In the genomic region with DNA sequence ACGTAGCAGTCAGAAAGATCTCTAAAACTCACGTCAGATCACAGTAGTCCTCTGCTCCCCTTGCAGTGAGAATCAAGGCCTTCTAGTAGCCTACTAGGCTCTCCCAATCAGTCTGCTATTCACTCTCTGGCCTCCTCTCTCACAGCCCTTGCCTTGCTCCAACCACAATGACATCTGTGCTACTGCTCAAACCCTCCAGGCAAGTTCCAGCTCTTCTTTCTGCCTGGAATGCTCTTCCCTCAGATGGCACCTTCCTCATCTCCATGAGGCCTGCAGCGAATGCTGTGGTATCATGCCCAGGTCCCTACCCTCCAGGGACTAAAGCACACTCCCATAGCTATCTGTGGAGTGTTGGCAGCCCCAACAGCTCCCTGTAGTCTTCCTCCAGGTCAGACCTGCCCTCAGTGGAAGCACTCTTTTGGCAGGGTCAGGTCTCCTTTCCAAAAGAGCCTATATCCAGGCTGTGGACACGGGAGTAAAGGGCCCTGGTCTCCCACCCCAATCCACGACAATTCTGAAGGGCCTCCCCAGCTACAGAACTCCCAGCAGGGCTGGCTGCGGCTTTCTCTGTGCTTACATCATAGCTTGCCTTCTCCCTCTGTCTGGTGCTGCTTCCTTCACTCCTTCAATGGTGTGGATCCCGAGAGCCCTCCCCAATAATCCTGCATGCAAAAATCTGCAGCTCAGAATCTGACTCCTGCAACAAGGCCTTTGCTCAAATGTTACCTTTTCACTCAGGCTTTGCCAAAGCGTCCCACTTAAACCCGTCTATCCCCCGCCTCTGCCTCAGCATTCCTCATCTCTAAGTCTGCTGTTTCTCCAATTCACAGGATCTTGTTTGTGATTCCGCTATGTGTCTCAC, we compare ENCODE assay signal across 13 cellular contexts. TPM values are rescaled to one million over a fixed set of nuclear protein-coding genes. Genes with fewer than 3 reads are reported as not detected.
A peak's percentile ranks its signal among the peaks of the same experiment; 100 is the strongest.
DNase-seq lines count a peak whose midpoint lies in the region; ATAC-seq lines count a peak whose summit lies in the region.
"Had no signal": no experiment of that assay in that cellular context is flagged by ENCODE, and none has a peak within 500 bp of the region (broad histone marks: within the 10 kb centered on the region; RNA-seq: fewer than 3 reads in every experiment).

No MANE protein-coding gene starts in this region.

- H3K9me3 ChIP-seq in CD8-positive, alpha-beta memory T cell (ENCODE audit: low read length): no peaks in the 10 kb centered on the region
- H3K9me3 ChIP-seq in HUES64 (ENCODE audit: insufficient read depth, low read depth, low read length): no peaks in the 10 kb centered on the region
- H3K9me3 ChIP-seq: esophagus squamous epithelium had no signal

- H3K9ac ChIP-seq in HUES64 (ENCODE audit: low read depth, low read length): peak overlapping the region; percentile 21; the same call in 1 of the 2 replicates

- CTCF ChIA-PET in CD8-positive, alpha-beta memory T cell (lab: Charles Lee): no interaction called here

- no peaks in the 10 kb centered on the region for H3K27me3 Mint-ChIP-seq in CD8-positive, alpha-beta memory T cell

- no peaks in the 10 kb centered on the region for H3K36me3 ChIP-seq in CD8-positive, alpha-beta memory T cell (ENCODE audit: insufficient read depth, low read length)
- H3K36me3 ChIP-seq in HUES64 (ENCODE audit: insufficient read depth, low read length): 0 out of 2 replicates have a peak, but pooled peaks cover 6% of the 10 kb centered on the region
- H3K36me3 ChIP-seq: esophagus squamous epithelium had no signal

- peaks cover 53% of the 10 kb centered on the region for H3K4me1 ChIP-seq in CD8-positive, alpha-beta memory T cell (ENCODE audit: insufficient read depth, low read length)
- peaks cover 27% of the 10 kb centered on the region for H3K4me1 ChIP-seq in HUES64 (ENCODE audit: insufficient read depth, low read length)

- ATAC-seq in activated naive CD4-positive, alpha-beta T cell treated with anti-CD3 and anti-CD28 coated beads, Interleukin-2, amount 50 U/mL, for 72 hours: no peak
- ATAC-seq in HG02642 (IDR thresholded peaks at IDR 0.05; ENCODE audit: poor library complexity, unreplicated experiment): no peak

- peaks cover 0 to 13% (median 2%) of the 10 kb centered on the region in 3 donors for H3K36me3 Mint-ChIP-seq in CD8-positive, alpha-beta memory T cell
- H3K36me3 Mint-ChIP-seq in activated naive CD4-positive, alpha-beta T cell treated with anti-CD3 and anti-CD28 coated beads, Interleukin-2, amount 50 U/mL, for 72 hours: peaks cover 0 to 24% of the 10 kb centered on the region in 2 donors

- H3K27me3 ChIP-seq in CD8-positive, alpha-beta memory T cell (ENCODE audit: insufficient read depth, low read length, poor library complexity, severe bottlenecking): no peaks in the 10 kb centered on the region
- no peaks in the 10 kb centered on the region for H3K27me3 ChIP-seq in HUES64 (ENCODE audit: insufficient read depth, low read length)
- H3K27me3 ChIP-seq: esophagus squamous epithelium had no signal

- WGBS in HUES64: 65% methylated on average over 11 of the region's 11 CpGs

- peak overlapping the region; percentile 62 to 100 (median 89) for H3K27ac Mint-ChIP-seq in CD8-positive, alpha-beta memory T cell
- peak overlapping the region; percentile 21 to 75 for H3K27ac Mint-ChIP-seq in activated naive CD4-positive, alpha-beta T cell treated with anti-CD3 and anti-CD28 coated beads, Interleukin-2, amount 50 U/mL, for 72 hours

- no peaks in the 10 kb centered on the region for H3K9me3 Mint-ChIP-seq in CD8-positive, alpha-beta memory T cell
- H3K9me3 Mint-ChIP-seq in activated naive CD4-positive, alpha-beta T cell treated with anti-CD3 and anti-CD28 coated beads, Interleukin-2, amount 50 U/mL, for 72 hours: no peaks in the 10 kb centered on the region

- peak overlapping the region in 5 of 7 donors; percentile 2 to 55 (median 15) for H3K4me3 Mint-ChIP-seq in CD8-positive, alpha-beta memory T cell

- peak overlapping the region; percentile 24 for H3K27ac ChIP-seq in CD8-positive, alpha-beta memory T cell (ENCODE audit: low read depth, low read length)
- peak overlapping the region; percentile 30; the same call in 1 of the 2 replicates for H3K27ac ChIP-seq in HUES64 (ENCODE audit: low read depth, low read length)
- H3K27ac ChIP-seq: esophagus squamous epithelium had no signal

- no peak overlapping the region for H3K4me3 ChIP-seq in CD8-positive, alpha-beta memory T cell (ENCODE audit: low read length)
- no peak overlapping the region for H3K4me3 ChIP-seq in HUES64 (ENCODE audit: low read length)
- H3K4me3 ChIP-seq: esophagus squamous epithelium had no signal

- POLR2A ChIA-PET in CD8-positive, alpha-beta memory T cell (lab: Charles Lee): no interaction called here

- peaks cover 83 to 96% (median 94%) of the 10 kb centered on the region in 3 donors for H3K4me1 Mint-ChIP-seq in CD8-positive, alpha-beta memory T cell

- no peak for DNase-seq in CD8-positive, alpha-beta memory T cell
- no peak for DNase-seq in activated naive CD4-positive, alpha-beta T cell treated with anti-CD3 and anti-CD28 coated beads, Interleukin-2, amount 50 U/mL, for 72 hours (ENCODE audit: low spot score in 2 of 2)
- DNase-seq in myocyte (ENCODE audit: low read depth) (peak; percentile 69), dedifferentiated amniotic fluid mesenchymal stem cell (ENCODE audit: extremely low spot score) (no peak), hippocampal formation (lab: John Stamatoyannopoulos, UW) (no peak), iPS-NIHi11 (ENCODE audit: low spot score) (no peak)
- DNase-seq: esophagus squamous epithelium, GDM1, NCI-H1105, NCI-H510A, retina had no signal

RNA-seq across cellular contexts. Expression of gene HIRA, which starts 8.9 kb away (rescaled TPM):
- 10 to 100 TPM; 38.5 to 44.8 TPM for total RNA-seq in CD8-positive, alpha-beta memory T cell
- 4.6 TPM for polyA plus RNA-seq in CD8-positive, alpha-beta memory T cell
- 36.7 TPM for polyA plus RNA-seq in HUES64 (2013, experiment 1 of 2)
- 35.9 TPM for polyA plus RNA-seq in HUES64 (2013, experiment 2 of 2)
- total RNA-seq in activated naive CD4-positive, alpha-beta T cell treated with anti-CD3 and anti-CD28 coated beads, Interleukin-2, amount 50 U/mL, for 72 hours: 10 to 100 TPM; 18.1 to 37.0 TPM
- total RNA-seq in myocyte: 14.7 and 16.4 TPM in 2 replicates
- 22.4 TPM for polyA plus RNA-seq in myocyte (2012)

RNA-seq across cellular contexts. Expression of gene MRPL40, which starts 9.7 kb away (rescaled TPM):
- 10 to 100 TPM; 47.7 to 48.6 TPM for total RNA-seq in CD8-positive, alpha-beta memory T cell
- 62.4 TPM for polyA plus RNA-seq in CD8-positive, alpha-beta memory T cell
- polyA plus RNA-seq in HUES64 (2013, experiment 1 of 2): 21.1 TPM
- 24.9 TPM for polyA plus RNA-seq in HUES64 (2013, experiment 2 of 2)
- total RNA-seq in activated naive CD4-positive, alpha-beta T cell treated with anti-CD3 and anti-CD28 coated beads, Interleukin-2, amount 50 U/mL, for 72 hours: 10 to 100 TPM in 1 of 2 donors, 1 to 10 TPM in 1; 8.2 to 32.2 TPM
- total RNA-seq in myocyte: 38.7 and 45.2 TPM in 2 replicates
- 50.7 TPM for polyA plus RNA-seq in myocyte (2012)

RNA-seq across cellular contexts. Expression of gene C22orf39, which starts 24.8 kb away (rescaled TPM):
- 10 to 100 TPM; 24.4 to 27.7 TPM for total RNA-seq in CD8-positive, alpha-beta memory T cell
- 59.9 TPM for polyA plus RNA-seq in CD8-positive, alpha-beta memory T cell
- polyA plus RNA-seq in HUES64 (2013, experiment 1 of 2): 24.0 TPM
- 30.1 TPM for polyA plus RNA-seq in HUES64 (2013, experiment 2 of 2)
- 10 to 100 TPM; 25.7 to 26.3 TPM for total RNA-seq in activated naive CD4-positive, alpha-beta T cell treated with anti-CD3 and anti-CD28 coated beads, Interleukin-2, amount 50 U/mL, for 72 hours
- 47.4 and 55.7 TPM in 2 replicates for total RNA-seq in myocyte
- 35.4 TPM for polyA plus RNA-seq in myocyte (2012)

RNA-seq across cellular contexts. Expression of gene UFD1, which starts 56.3 kb away (rescaled TPM):
- 10 to 100 TPM; 87.3 to 88.8 TPM for total RNA-seq in CD8-positive, alpha-beta memory T cell
- 82.7 TPM for polyA plus RNA-seq in CD8-positive, alpha-beta memory T cell
- polyA plus RNA-seq in HUES64 (2013, experiment 1 of 2): 75.8 TPM
- polyA plus RNA-seq in HUES64 (2013, experiment 2 of 2): 60.2 TPM
- total RNA-seq in activated naive CD4-positive, alpha-beta T cell treated with anti-CD3 and anti-CD28 coated beads, Interleukin-2, amount 50 U/mL, for 72 hours: 100 to 1,000 TPM in 1 of 2 donors, 10 to 100 TPM in 1; 81.7 to 136 TPM
- 51.0 and 62.8 TPM in 2 replicates for total RNA-seq in myocyte
- 90.5 TPM for polyA plus RNA-seq in myocyte (2012)

RNA-seq across cellular contexts. Expression of gene CDC45, which starts 57.0 kb away (rescaled TPM):
- total RNA-seq in CD8-positive, alpha-beta memory T cell: 100 to 1,000 TPM in 1 of 2 experiments, 10 to 100 TPM in 1; 99.0 to 101 TPM
- polyA plus RNA-seq in CD8-positive, alpha-beta memory T cell: 0.17 TPM
- polyA plus RNA-seq in HUES64 (2013, experiment 1 of 2): 30.0 TPM
- 28.1 TPM for polyA plus RNA-seq in HUES64 (2013, experiment 2 of 2)
- total RNA-seq in activated naive CD4-positive, alpha-beta T cell treated with anti-CD3 and anti-CD28 coated beads, Interleukin-2, amount 50 U/mL, for 72 hours: 10 to 100 TPM; 92.1 to 99.7 TPM
- total RNA-seq in myocyte: 1.1 and 4.5 TPM in 2 replicates
- polyA plus RNA-seq in myocyte (2012): 0.78 TPM
